16 cellular contexts compared by ENCODE assay signal in genomic region chr11:68369756-68370155, GRCh38. TPM values are rescaled to one million over a fixed set of nuclear protein-coding genes. Genes with fewer than 3 reads are reported as not detected.
A peak's percentile ranks its signal among the peaks of the same experiment; 100 is the strongest.
DNase-seq lines count a peak whose midpoint lies in the region; ATAC-seq and TF ChIP-seq lines count a peak whose summit lies in the region.
"Had no signal": no experiment of that assay in that cellular context is flagged by ENCODE, and none has a peak within 500 bp of the region (broad histone marks: within the 10 kb centered on the region; RNA-seq: fewer than 3 reads in every experiment).

No MANE protein-coding gene starts in this region.

- no peaks in the 10 kb centered on the region for H3K9me3 ChIP-seq in DOHH2 (ENCODE audit: control insufficient read depth, insufficient read depth, low read length)
- H3K9me3 ChIP-seq: adrenal gland, left lung had no signal

- no peak for ATAC-seq in stimulated activated naive B cell treated with anti-CD40 and anti-IgM and Interleukin-4, amounts not matched to agents 10 μg/mL and 1 μg/mL and 100 μg/mL, for 72 hours (replicated peaks)
- ATAC-seq in activated CD4-positive, CD25-positive, alpha-beta regulatory T cell treated with anti-CD3 and anti-CD28 coated beads, Interleukin-2, amount 50 U/mL, for 24 hours = no peak
- ATAC-seq in activated naive CD8-positive, alpha-beta T cell treated with anti-CD3 and anti-CD28 coated beads, Interleukin-2, amount 50 U/mL, for 24 hours = no peak
- ATAC-seq: activated T-helper 17 cell treated with anti-CD3 and anti-CD28 coated beads, Interleukin-2, amount 50 U/mL, for 72 hours; stimulated activated effector memory CD8-positive, alpha-beta T cell treated with anti-CD3 and anti-CD28 coated beads, Interleukin-12 subunit alpha, Interleukin-12 subunit beta, amount 100 ng/mL, for 72 hours had no signal

- peaks cover 18 to 30% of the 10 kb centered on the region in 2 donors for H3K27me3 Mint-ChIP-seq in stimulated activated naive B cell treated with anti-CD40 and anti-IgM and Interleukin-4, amounts not matched to agents 10 μg/mL and 1 μg/mL and 100 μg/mL, for 72 hours
- no peaks in the 10 kb centered on the region for H3K27me3 Mint-ChIP-seq in activated naive CD8-positive, alpha-beta T cell treated with anti-CD3 and anti-CD28 coated beads for 36 hours
- peaks cover 3% of the 10 kb centered on the region for H3K27me3 Mint-ChIP-seq in activated naive CD8-positive, alpha-beta T cell treated with anti-CD3 and anti-CD28 coated beads, Interleukin-2, amount 50 U/mL, for 24 hours
- H3K27me3 Mint-ChIP-seq: activated T-helper 17 cell treated with anti-CD3 and anti-CD28 coated beads, Interleukin-2, amount 50 U/mL, for 72 hours; central memory CD8-positive, alpha-beta T cell had no signal

- H3K9me2 ChIP-seq in DOHH2 (replicated peaks; ENCODE audit: control insufficient read depth, low read length) = no peaks in the 10 kb centered on the region

- peaks cover 8 to 11% of the 10 kb centered on the region in 2 donors for H3K36me3 Mint-ChIP-seq in stimulated activated naive B cell treated with anti-CD40 and anti-IgM and Interleukin-4, amounts not matched to agents 10 μg/mL and 1 μg/mL and 100 μg/mL, for 72 hours
- H3K36me3 Mint-ChIP-seq in activated naive CD8-positive, alpha-beta T cell treated with anti-CD3 and anti-CD28 coated beads for 36 hours = peaks cover 2% of the 10 kb centered on the region
- H3K36me3 Mint-ChIP-seq in activated naive CD8-positive, alpha-beta T cell treated with anti-CD3 and anti-CD28 coated beads, Interleukin-2, amount 50 U/mL, for 24 hours (ENCODE audit: low read depth) = peaks cover 4% of the 10 kb centered on the region
- H3K36me3 Mint-ChIP-seq: stimulated activated effector memory CD8-positive, alpha-beta T cell treated with anti-CD3 and anti-CD28 coated beads, Interleukin-12 subunit alpha, Interleukin-12 subunit beta, amount 100 ng/mL, for 72 hours had no signal

- H3K79me2 ChIP-seq in DOHH2 (ENCODE audit: control insufficient read depth, low read length) = no peaks in the 10 kb centered on the region
- H3K79me2 ChIP-seq: parathyroid adenoma had no signal

- no peaks in the 10 kb centered on the region for H3K9me3 Mint-ChIP-seq in stimulated activated naive B cell treated with anti-CD40 and anti-IgM and Interleukin-4, amounts not matched to agents 10 μg/mL and 1 μg/mL and 100 μg/mL, for 72 hours
- H3K9me3 Mint-ChIP-seq in activated naive CD8-positive, alpha-beta T cell treated with anti-CD3 and anti-CD28 coated beads for 36 hours = no peaks in the 10 kb centered on the region
- H3K9me3 Mint-ChIP-seq in activated naive CD8-positive, alpha-beta T cell treated with anti-CD3 and anti-CD28 coated beads, Interleukin-2, amount 50 U/mL, for 24 hours = no peaks in the 10 kb centered on the region
- H3K9me3 Mint-ChIP-seq: activated T-helper 17 cell treated with anti-CD3 and anti-CD28 coated beads, Interleukin-2, amount 50 U/mL, for 72 hours; central memory CD8-positive, alpha-beta T cell; stimulated activated effector memory CD8-positive, alpha-beta T cell treated with anti-CD3 and anti-CD28 coated beads, Interleukin-12 subunit alpha, Interleukin-12 subunit beta, amount 100 ng/mL, for 72 hours had no signal

- no peak for DNase-seq in stimulated activated naive B cell treated with anti-CD40 and anti-IgM and Interleukin-4, amounts not matched to agents 10 μg/mL and 1 μg/mL and 100 μg/mL, for 72 hours
- no peak for DNase-seq in activated naive CD8-positive, alpha-beta T cell treated with anti-CD3 and anti-CD28 coated beads for 36 hours
- DNase-seq in activated naive CD8-positive, alpha-beta T cell treated with anti-CD3 and anti-CD28 coated beads, Interleukin-2, amount 50 U/mL, for 24 hours = no peak
- no peak for DNase-seq in pons (ENCODE audit: low spot score)
- DNase-seq: activated CD8-positive, alpha-beta memory T cell treated with anti-CD3 and anti-CD28 coated beads for 24 hours; adrenal gland; left lung; NCI-H1417 treated with DMSO at 0.1 percent for 48 hours had no signal

- H3K4me3 Mint-ChIP-seq in stimulated activated naive B cell treated with anti-CD40 and anti-IgM and Interleukin-4, amounts not matched to agents 10 μg/mL and 1 μg/mL and 100 μg/mL, for 72 hours = no peak overlapping the region
- H3K4me3 Mint-ChIP-seq in activated naive CD8-positive, alpha-beta T cell treated with anti-CD3 and anti-CD28 coated beads for 36 hours = no peak overlapping the region
- H3K4me3 Mint-ChIP-seq in activated naive CD8-positive, alpha-beta T cell treated with anti-CD3 and anti-CD28 coated beads, Interleukin-2, amount 50 U/mL, for 24 hours = no peak overlapping the region
- H3K4me3 Mint-ChIP-seq: activated T-helper 17 cell treated with anti-CD3 and anti-CD28 coated beads, Interleukin-2, amount 50 U/mL, for 72 hours; central memory CD8-positive, alpha-beta T cell; stimulated activated effector memory CD8-positive, alpha-beta T cell treated with anti-CD3 and anti-CD28 coated beads, Interleukin-12 subunit alpha, Interleukin-12 subunit beta, amount 100 ng/mL, for 72 hours had no signal

- peak overlapping the region; percentile 95 for H3K27ac Mint-ChIP-seq in stimulated activated naive B cell treated with anti-CD40 and anti-IgM and Interleukin-4, amounts not matched to agents 10 μg/mL and 1 μg/mL and 100 μg/mL, for 72 hours
- no peak overlapping the region for H3K27ac Mint-ChIP-seq in activated naive CD8-positive, alpha-beta T cell treated with anti-CD3 and anti-CD28 coated beads for 36 hours
- no peak overlapping the region for H3K27ac Mint-ChIP-seq in activated naive CD8-positive, alpha-beta T cell treated with anti-CD3 and anti-CD28 coated beads, Interleukin-2, amount 50 U/mL, for 24 hours
- H3K27ac Mint-ChIP-seq: activated T-helper 17 cell treated with anti-CD3 and anti-CD28 coated beads, Interleukin-2, amount 50 U/mL, for 72 hours; stimulated activated effector memory CD8-positive, alpha-beta T cell treated with anti-CD3 and anti-CD28 coated beads, Interleukin-12 subunit alpha, Interleukin-12 subunit beta, amount 100 ng/mL, for 72 hours had no signal

- peaks cover 45% of the 10 kb centered on the region for H3K4me1 ChIP-seq in DOHH2 (ENCODE audit: control insufficient read depth, low read length)
- H3K4me1 ChIP-seq: parathyroid adenoma had no signal

- H3K36me3 ChIP-seq in DOHH2 (ENCODE audit: control insufficient read depth, low read length) = no peaks in the 10 kb centered on the region

- H3K27me3 ChIP-seq in DOHH2 (ENCODE audit: control insufficient read depth, low read length) (no peaks in the 10 kb centered on the region), layer of hippocampus (ENCODE audit: control insufficient read depth, insufficient read depth, low read length) (no peaks in the 10 kb centered on the region)
- H3K27me3 ChIP-seq: adrenal gland had no signal

- H3K4me3 ChIP-seq in DOHH2 (ENCODE audit: low read length) = peak overlapping the region; percentile 54
- H3K4me3 ChIP-seq: adrenal gland, left lung had no signal

- TF ChIP-seq CTCF in DOHH2 (IDR thresholded peaks at IDR 0.05; ENCODE audit: low read depth, low read length, poor library complexity, severe bottlenecking) (no peak), VCaP (conservative IDR thresholded peaks at IDR 0.05) (no peak)

- H3K27ac ChIP-seq in DOHH2 (ENCODE audit: low read depth, low read length) = peak overlapping the region; percentile 75
- peak overlapping the region; percentile 39 for H3K27ac ChIP-seq in VCaP
- peak overlapping the region; percentile 30 for H3K27ac ChIP-seq in layer of hippocampus (ENCODE audit: low read depth, low read length)

- H3K4me1 Mint-ChIP-seq in stimulated activated naive B cell treated with anti-CD40 and anti-IgM and Interleukin-4, amounts not matched to agents 10 μg/mL and 1 μg/mL and 100 μg/mL, for 72 hours = peaks cover 51 to 75% of the 10 kb centered on the region in 2 donors
- H3K4me1 Mint-ChIP-seq in activated naive CD8-positive, alpha-beta T cell treated with anti-CD3 and anti-CD28 coated beads for 36 hours = no peaks in the 10 kb centered on the region
- H3K4me1 Mint-ChIP-seq in activated naive CD8-positive, alpha-beta T cell treated with anti-CD3 and anti-CD28 coated beads, Interleukin-2, amount 50 U/mL, for 24 hours = peaks cover 11% of the 10 kb centered on the region
- H3K4me1 Mint-ChIP-seq: activated T-helper 17 cell treated with anti-CD3 and anti-CD28 coated beads, Interleukin-2, amount 50 U/mL, for 72 hours; central memory CD8-positive, alpha-beta T cell had no signal

- peaks cover 3% of the 10 kb centered on the region for H3F3A ChIP-seq in DOHH2 (ENCODE audit: control insufficient read depth, insufficient read depth)

- H3K4me2 ChIP-seq in DOHH2 (ENCODE audit: low read length) = peak overlapping the region; percentile 78

- H4K20me1 ChIP-seq in DOHH2 (ENCODE audit: control insufficient read depth, insufficient read depth, low read depth, low read length) = no peaks in the 10 kb centered on the region

RNA-seq across cellular contexts. Expression of gene LRP5, which starts 57.4 kb away (rescaled TPM):
- 10 to 100 TPM; 12.7 to 15.4 TPM for total RNA-seq in activated naive CD8-positive, alpha-beta T cell treated with anti-CD3 and anti-CD28 coated beads for 36 hours
